In the genomic region with DNA sequence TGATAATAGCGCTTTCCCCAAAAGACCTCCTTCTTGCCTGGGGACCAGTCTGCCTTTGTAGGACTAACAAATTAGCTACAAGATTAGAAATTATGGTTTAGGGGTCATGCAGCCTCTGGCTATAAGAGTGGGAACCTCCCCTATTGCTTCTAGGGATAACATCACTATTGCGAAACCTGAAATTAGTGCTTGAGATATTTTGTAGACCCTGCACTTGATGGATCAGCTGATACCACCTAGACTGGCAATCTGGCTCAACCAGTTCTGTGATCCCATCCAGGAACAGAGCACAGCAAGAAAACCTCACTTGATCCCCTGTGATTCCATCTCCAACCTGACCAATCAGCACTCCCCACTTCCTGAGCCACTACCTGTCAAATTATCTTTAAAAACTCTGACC, we compare ENCODE assay signal across 13 cellular contexts. TPM values are rescaled to one million over a fixed set of nuclear protein-coding genes. Genes with fewer than 3 reads are reported as not detected.
"Had no signal": no experiment of that assay in that cellular context is flagged by ENCODE, and none has a peak within 500 bp of the region (broad histone marks: within the 10 kb centered on the region; RNA-seq: fewer than 3 reads in every experiment).

No MANE protein-coding gene starts in this region.

RNA-seq across cellular contexts. Expression of gene SHOC1, which starts 15.7 kb away (rescaled TPM):
- total RNA-seq: natural killer cell, progenitor cell of endocrine pancreas, right cardiac atrium, right lobe of liver, sigmoid colon, skeletal muscle tissue, subcutaneous adipose tissue, temporal lobe, thoracic aorta, tibial nerve, upper lobe of right lung, urinary bladder had no signal
- polyA plus RNA-seq: neural cell, right cardiac atrium had no signal
